ENCODE assay signal across 19 cellular contexts in genomic region chr22:38724176-38724575, GRCh38.
"Had no signal": no experiment of that assay in that cellular context is flagged by ENCODE, and none has a peak within 500 bp of the region (broad histone marks: within the 10 kb centered on the region; RNA-seq: fewer than 3 reads in every experiment).

No MANE protein-coding gene starts in this region.

- H3K27ac Mint-ChIP-seq: activated naive CD8-positive, alpha-beta T cell treated with anti-CD3 and anti-CD28 coated beads, Interleukin-2, amount 50 U/mL, for 24 hours; dendritic cell treated with granulocyte-macrophage colony-stimulating factor and Interleukin-4, amounts not matched to agents 40 ng/mL and 50 ng/mL, for 4 days; mesothelial cell of epicardium; WTC11 had no signal

- H3K4me3 ChIP-seq: ovary, prostate gland, spleen, stomach, testis, uterus had no signal

- H3K27me3 Mint-ChIP-seq: activated naive CD8-positive, alpha-beta T cell treated with anti-CD3 and anti-CD28 coated beads, Interleukin-2, amount 50 U/mL, for 24 hours; dendritic cell treated with granulocyte-macrophage colony-stimulating factor and Interleukin-4, amounts not matched to agents 40 ng/mL and 50 ng/mL, for 4 days had no signal

- DNase-seq: activated gamma-delta T cell treated with Interleukin-2 at 50 U/mL for 16 hours; activated naive CD8-positive, alpha-beta T cell treated with anti-CD3 and anti-CD28 coated beads, Interleukin-2, amount 50 U/mL, for 24 hours; effector CD8-positive, alpha-beta T cell; foreskin keratinocyte; left ventricle myocardium superior; mammary epithelial cell; natural killer cell; stimulated activated CD4-positive, alpha-beta T cell treated with anti-CD3 and anti-CD28 coated beads, Interleukin-4, amount 100 ng/mL, for 24 hours; stomach; T-helper 1 cell; testis; uterus had no signal

- H3K9me3 Mint-ChIP-seq: activated naive CD8-positive, alpha-beta T cell treated with anti-CD3 and anti-CD28 coated beads, Interleukin-2, amount 50 U/mL, for 24 hours; dendritic cell treated with granulocyte-macrophage colony-stimulating factor and Interleukin-4, amounts not matched to agents 40 ng/mL and 50 ng/mL, for 4 days; mesothelial cell of epicardium; natural killer cell; WTC11 had no signal

- H3K4me3 Mint-ChIP-seq: activated naive CD8-positive, alpha-beta T cell treated with anti-CD3 and anti-CD28 coated beads, Interleukin-2, amount 50 U/mL, for 24 hours; dendritic cell treated with granulocyte-macrophage colony-stimulating factor and Interleukin-4, amounts not matched to agents 40 ng/mL and 50 ng/mL, for 4 days; mesothelial cell of epicardium; natural killer cell; WTC11 had no signal

- H3K4me1 ChIP-seq: foreskin keratinocyte, prostate gland, uterus had no signal

- H3K9me3 ChIP-seq: neutrophil, ovary, prostate gland, spleen, stomach, testis, uterus had no signal

- H3K36me3 ChIP-seq: ovary, uterus had no signal

- H3K4me1 Mint-ChIP-seq: activated naive CD8-positive, alpha-beta T cell treated with anti-CD3 and anti-CD28 coated beads, Interleukin-2, amount 50 U/mL, for 24 hours; mesothelial cell of epicardium; WTC11 had no signal

- H3K27me3 ChIP-seq: foreskin keratinocyte, neutrophil, ovary, spleen, stomach, testis, uterus had no signal

- H3K27ac ChIP-seq: foreskin keratinocyte, neutrophil, ovary, prostate gland, stomach, testis, uterus had no signal
